In genomic region chr3:43959498-43960447, GRCh38 we compare ENCODE assay signal across 1 cellular context.
TF ChIP-seq lines count a peak whose summit lies in the region.

No MANE protein-coding gene starts in this region.

TF ChIP-seq in GM23338, 12 proteins besides CTCF, POLR2A, EP300 and RAD21 (continued from another document):
- TF ChIP-seq ETS1 (IDR thresholded peaks at IDR 0.05) (no peak), STAT1 (IDR thresholded peaks at IDR 0.05; ENCODE audit: unreplicated experiment) (no peak), JUNB (IDR thresholded peaks at IDR 0.05; ENCODE audit: unreplicated experiment) (no peak), REST (IDR thresholded peaks at IDR 0.05; ENCODE audit: unreplicated experiment) (no peak), CREB1 (CRISPR knock-in tag; IDR thresholded peaks at IDR 0.05; ENCODE audit: low read depth) (no peak)
